1 cellular context compared by ENCODE assay signal in genomic region chr11:74642912-74643311, GRCh38.
A peak's percentile ranks its signal among the peaks of the same experiment; 100 is the strongest.
TF ChIP-seq lines count a peak whose summit lies in the region.

No MANE protein-coding gene starts in this region.

TF ChIP-seq in K562, 482 proteins besides CTCF, POLR2A, EP300 and RAD21 (continued from another document and continues in another):
- 0 out of 2 replicates have a peak, but pooled peaks have one; percentile 24 for TF ChIP-seq TEAD4 (IDR thresholded peaks at IDR 0.05; ENCODE audit: low read length)
- TF ChIP-seq TEAD4 (CRISPR knock-in tag; IDR thresholded peaks at IDR 0.05; ENCODE audit: borderline replicate concordance), result no peak
- TF ChIP-seq DNMT1 (IDR thresholded peaks at IDR 0.05), result no peak
- no peak for TF ChIP-seq CTCFL (IDR thresholded peaks at IDR 0.05; ENCODE audit: borderline replicate concordance, insufficient read depth, low read depth, low read length, poor library complexity, severe bottlenecking)
- TF ChIP-seq ZMIZ1 (IDR thresholded peaks at IDR 0.05; ENCODE audit: low read depth in 2 of 2, low read length in 2 of 2), result no peak
- TF ChIP-seq MTA2 (IDR thresholded peaks at IDR 0.05; ENCODE audit: low read depth), result no peak
- TF ChIP-seq RCOR1 (IDR thresholded peaks at IDR 0.05; ENCODE audit: borderline replicate concordance in 1 of 2, low read depth in 2 of 2, low read length in 2 of 2), result no peak
- TF ChIP-seq ZNF347 (CRISPR knock-in tag; IDR thresholded peaks at IDR 0.05; ENCODE audit: low read depth), result no peak
- no peak for TF ChIP-seq GTF2B (IDR thresholded peaks at IDR 0.05; ENCODE audit: extremely low read depth, insufficient read length)
- TF ChIP-seq MBD1 (CRISPR knock-in tag; IDR thresholded peaks at IDR 0.05), result 0 out of 2 replicates have a peak, but pooled peaks have one; percentile 16
- peak; percentile 56; the same call in 1 of the 2 replicates for TF ChIP-seq ZNF644 (tag; IDR thresholded peaks at IDR 0.05; ENCODE audit: low read depth)
- TF ChIP-seq SMARCE1 (IDR thresholded peaks at IDR 0.05), result no peak
- TF ChIP-seq MED1 (CRISPR knock-in tag; IDR thresholded peaks at IDR 0.05; ENCODE audit: borderline replicate concordance), result no peak
- TF ChIP-seq ZHX1 (conservative IDR thresholded peaks at IDR 0.05; ENCODE audit: low read length), result peak; percentile 42; the same call in 1 of the 2 replicates
- no peak for TF ChIP-seq SMARCA5 (IDR thresholded peaks at IDR 0.05)
- peak; percentile 71 for TF ChIP-seq L3MBTL2 (IDR thresholded peaks at IDR 0.05)
- TF ChIP-seq BRF1 (IDR thresholded peaks at IDR 0.05; ENCODE audit: borderline replicate concordance, extremely low read depth, insufficient read length), result no peak
- no peak for TF ChIP-seq ZNF165 (CRISPR knock-in tag; IDR thresholded peaks at IDR 0.05; ENCODE audit: borderline replicate concordance)
- no peak; the same call in 1 of the 2 replicates for TF ChIP-seq MTA1 (IDR thresholded peaks at IDR 0.05; ENCODE audit: borderline replicate concordance)
- no peak for TF ChIP-seq KHSRP (IDR thresholded peaks at IDR 0.05)
- TF ChIP-seq ZNF274 (IDR thresholded peaks at IDR 0.05; ENCODE audit: borderline replicate concordance, low read depth, low read length), result no peak
- TF ChIP-seq ZKSCAN8 (CRISPR knock-in tag; IDR thresholded peaks at IDR 0.05), result no peak
- peak; percentile 87 for TF ChIP-seq CHAMP1 (IDR thresholded peaks at IDR 0.05)
- TF ChIP-seq TCF3 (CRISPR knock-in tag; IDR thresholded peaks at IDR 0.05), result no peak
- no peak for TF ChIP-seq MXD1 (CRISPR knock-in tag; IDR thresholded peaks at IDR 0.05; ENCODE audit: borderline replicate concordance, poor library complexity, severe bottlenecking)
- peak; percentile 39; the same call in 1 of the 2 replicates for TF ChIP-seq CREB1 (IDR thresholded peaks at IDR 0.05)
- peak; percentile 40; the same call in 1 of the 2 replicates for TF ChIP-seq CREB1 (CRISPR knock-in tag; IDR thresholded peaks at IDR 0.05)
- no peak for TF ChIP-seq TRIM25 (IDR thresholded peaks at IDR 0.05; ENCODE audit: borderline replicate concordance)
- no peak for TF ChIP-seq GABPA (tag; conservative IDR thresholded peaks at IDR 0.05; ENCODE audit: low read depth)
- 0 out of 2 replicates have a peak, but pooled peaks have one; percentile 22 for TF ChIP-seq MEF2D (tag; conservative IDR thresholded peaks at IDR 0.05; ENCODE audit: low read depth)
- 0 out of 2 replicates have a peak, but pooled peaks have one; percentile 67 for TF ChIP-seq DDX20 (tag; IDR thresholded peaks at IDR 0.05; ENCODE audit: low read depth)
- TF ChIP-seq SMAD3 (CRISPR knock-in tag; conservative IDR thresholded peaks at IDR 0.05), result 0 out of 2 replicates have a peak, but pooled peaks have one; percentile 53
- TF ChIP-seq ZBTB8A (IDR thresholded peaks at IDR 0.05; ENCODE audit: partially characterized antibody), result no peak
- no peak for TF ChIP-seq KAT8 (IDR thresholded peaks at IDR 0.05; ENCODE audit: low read depth)
- no peak for TF ChIP-seq RNF2 (IDR thresholded peaks at IDR 0.05)
- TF ChIP-seq TRIM24 (IDR thresholded peaks at IDR 0.05), result peak; percentile 76 to 86; a peak in 3 of 4 replicates
- no peak for TF ChIP-seq ZNF639 (CRISPR knock-in tag; conservative IDR thresholded peaks at IDR 0.05 in 1 of 2, IDR thresholded peaks at IDR 0.05 in 1 of 2)
- peak; percentile 100 for TF ChIP-seq ZBTB33 (CRISPR knock-in tag; IDR thresholded peaks at IDR 0.05)
- no peak for TF ChIP-seq MEF2A (IDR thresholded peaks at IDR 0.05; ENCODE audit: control insufficient read depth, low read depth, low read length)
- TF ChIP-seq ZNF41 (CRISPR knock-in tag; conservative IDR thresholded peaks at IDR 0.05), result 0 out of 2 replicates have a peak, but pooled peaks have one; percentile 35
- no peak for TF ChIP-seq ZNF444 (CRISPR knock-in tag; IDR thresholded peaks at IDR 0.05)
- TF ChIP-seq ARID1B (IDR thresholded peaks at IDR 0.05), result 0 out of 2 replicates have a peak, but pooled peaks have one; percentile 15
- TF ChIP-seq SUPT5H (IDR thresholded peaks at IDR 0.05), result no peak
- no peak for TF ChIP-seq HNRNPK (IDR thresholded peaks at IDR 0.05; ENCODE audit: low read depth, low read length, poor library complexity, severe bottlenecking)
- no peak for TF ChIP-seq HDAC1 (IDR thresholded peaks at IDR 0.05)
